In the genomic region with DNA sequence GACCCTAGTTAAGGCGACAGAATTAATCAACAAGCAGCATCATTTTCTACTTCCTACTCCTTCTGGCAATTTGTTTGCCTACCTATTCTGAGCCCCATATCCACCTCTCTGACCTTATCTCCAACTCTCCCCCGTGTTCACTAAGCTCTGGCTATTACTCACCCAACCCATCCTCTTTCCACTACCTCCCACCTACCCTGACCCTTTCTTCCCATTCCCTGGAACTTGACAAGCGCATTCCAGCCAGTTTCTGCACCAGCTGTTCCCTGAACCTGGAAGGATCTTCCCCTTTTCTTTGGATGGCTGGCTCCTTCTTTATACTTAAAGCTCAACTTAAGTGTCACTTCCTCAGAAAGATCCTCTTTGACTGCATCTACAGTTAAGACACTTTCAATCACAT, we compare ENCODE assay signal across 12 cellular contexts. TPM values are rescaled to one million over a fixed set of nuclear protein-coding genes. Genes with fewer than 3 reads are reported as not detected.
A peak's percentile ranks its signal among the peaks of the same experiment; 100 is the strongest.
DNase-seq lines count a peak whose midpoint lies in the region; TF ChIP-seq lines count a peak whose summit lies in the region.
"Had no signal": no experiment of that assay in that cellular context is flagged by ENCODE, and none has a peak within 500 bp of the region (broad histone marks: within the 10 kb centered on the region; RNA-seq: fewer than 3 reads in every experiment).

No MANE protein-coding gene starts in this region.

- peak overlapping the region; percentile 23 for H3K27ac Mint-ChIP-seq in activated naive CD8-positive, alpha-beta T cell
- H3K27ac Mint-ChIP-seq in activated naive CD8-positive, alpha-beta T cell treated with anti-CD3 and anti-CD28 coated beads for 36 hours: no peak overlapping the region

- H3K4me3 ChIP-seq in astrocyte of the spinal cord (ENCODE audit: low read depth, low read length) (peak overlapping the region; percentile 96), tibial artery (peak overlapping the region; percentile 63 to 78), lower leg skin (ENCODE audit: low read depth, poor library complexity, severe bottlenecking) (no peak overlapping the region)
- H3K4me3 ChIP-seq: SJCRH30 had no signal

- TF ChIP-seq CTCF in astrocyte of the spinal cord (IDR thresholded peaks at IDR 0.05; ENCODE audit: low read depth, low read length): no peak
- no peak for TF ChIP-seq CTCF in tibial artery (IDR thresholded peaks at IDR 0.05)
- no peak for TF ChIP-seq CTCF in lower leg skin (IDR thresholded peaks at IDR 0.05)

- H3K4me1 ChIP-seq in tibial artery: peaks cover 0 to 78% (median 43%) of the 10 kb centered on the region in 4 donors
- H3K4me1 ChIP-seq: SJCRH30 had no signal

- H3K9me3 Mint-ChIP-seq in activated naive CD8-positive, alpha-beta T cell (ENCODE audit: low read depth): no peaks in the 10 kb centered on the region
- peaks cover 3% of the 10 kb centered on the region for H3K9me3 Mint-ChIP-seq in activated naive CD8-positive, alpha-beta T cell treated with anti-CD3 and anti-CD28 coated beads for 36 hours

- in situ Hi-C loops in astrocyte of the spinal cord (cut with HindIII; ENCODE audit: low sequenced_read_pairs): no loop called here

- DNase-seq in activated naive CD8-positive, alpha-beta T cell treated with anti-CD3 and anti-CD28 coated beads for 36 hours: no peak
- DNase-seq in astrocyte of the spinal cord (ENCODE audit: low read depth, low spot score): no peak
- DNase-seq in left kidney (ENCODE audit: low read depth, low spot score): peak; percentile 45
- no peak for DNase-seq in tibial artery
- DNase-seq in central memory CD4-positive, alpha-beta T cell: no peak
- no peak for DNase-seq in lower leg skin (ENCODE audit: low spot score in 2 of 2)
- DNase-seq in stimulated activated CD4-positive, alpha-beta T cell treated with anti-CD3 and anti-CD28 coated beads, Interleukin-2, amount 100 ng/mL, for 48 hours: no peak
- DNase-seq: effector CD4-positive, alpha-beta T cell; midbrain; NCI-H146; SJCRH30 had no signal

- no peaks in the 10 kb centered on the region for H3K27me3 ChIP-seq in tibial artery
- H3K27me3 ChIP-seq: SJCRH30 had no signal

- WGBS in lower leg skin, 2 donors: 63 to 68% methylated on average over 3 of the region's 3 CpGs

- peaks cover 47% of the 10 kb centered on the region for H3K4me1 Mint-ChIP-seq in activated naive CD8-positive, alpha-beta T cell (ENCODE audit: low read depth)
- peaks cover 42% of the 10 kb centered on the region for H3K4me1 Mint-ChIP-seq in activated naive CD8-positive, alpha-beta T cell treated with anti-CD3 and anti-CD28 coated beads for 36 hours

- H3K27me3 Mint-ChIP-seq in activated naive CD8-positive, alpha-beta T cell: no peaks in the 10 kb centered on the region
- no peaks in the 10 kb centered on the region for H3K27me3 Mint-ChIP-seq in activated naive CD8-positive, alpha-beta T cell treated with anti-CD3 and anti-CD28 coated beads for 36 hours

- intact Hi-C loops in tibial artery (cut with DNase I; ENCODE audit: low total_unique reads) (no loop called here), lower leg skin (cut with DNase I; ENCODE audit: low total_unique reads) (no loop called here)

- no peaks in the 10 kb centered on the region for H3K9me3 ChIP-seq in tibial artery
- H3K9me3 ChIP-seq: SJCRH30 had no signal

- H3K27ac ChIP-seq in tibial artery: peak overlapping the region; percentile 96 to 98
- H3K27ac ChIP-seq: SJCRH30 had no signal

- H3K4me3 Mint-ChIP-seq in activated naive CD8-positive, alpha-beta T cell: peak overlapping the region; percentile 94
- no peak overlapping the region for H3K4me3 Mint-ChIP-seq in activated naive CD8-positive, alpha-beta T cell treated with anti-CD3 and anti-CD28 coated beads for 36 hours

- peaks cover 9% of the 10 kb centered on the region for H3K36me3 Mint-ChIP-seq in activated naive CD8-positive, alpha-beta T cell
- H3K36me3 Mint-ChIP-seq in activated naive CD8-positive, alpha-beta T cell treated with anti-CD3 and anti-CD28 coated beads for 36 hours: peaks cover 22% of the 10 kb centered on the region

- peaks cover 0 to 33% (median 28%) of the 10 kb centered on the region in 3 donors for H3K36me3 ChIP-seq in tibial artery

- TF ChIP-seq POLR2A in lower leg skin (IDR thresholded peaks at IDR 0.05): no peak

RNA-seq across cellular contexts. Expression of a gene that starts 2.3 kb away (rescaled TPM):
- 1 to 10 TPM; 7.7 to 8.2 TPM for total RNA-seq in activated naive CD8-positive, alpha-beta T cell treated with anti-CD3 and anti-CD28 coated beads for 36 hours
- total RNA-seq in lower leg skin: 10 to 100 TPM; 18.2 to 20.8 (median 18.3) TPM

RNA-seq across cellular contexts. Expression of a gene that starts 2.7 kb away (rescaled TPM):
- total RNA-seq in activated naive CD8-positive, alpha-beta T cell treated with anti-CD3 and anti-CD28 coated beads for 36 hours: 10 to 100 TPM; 22.8 to 25.0 TPM
- 10 to 100 TPM; 24.3 to 27.3 (median 25.5) TPM for total RNA-seq in lower leg skin
